In the genomic region with DNA sequence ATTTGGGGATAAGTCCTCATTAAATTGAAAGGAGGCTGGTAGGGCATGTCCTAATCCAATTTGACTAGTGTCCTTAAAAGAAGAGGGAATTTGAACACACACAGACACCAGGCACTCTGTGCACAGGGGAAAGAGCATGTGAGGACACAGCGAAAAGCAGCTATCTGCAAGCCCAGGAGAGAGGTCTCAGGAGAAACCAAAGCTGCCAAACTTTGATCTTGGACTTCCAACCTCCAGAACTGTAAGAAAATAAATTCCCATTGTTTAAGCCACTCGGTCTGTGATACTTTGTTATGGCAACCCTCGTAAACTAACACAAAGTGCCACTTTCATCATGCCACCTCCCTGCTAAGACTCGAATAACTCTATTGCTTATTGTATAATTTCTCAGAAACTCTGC, we compare ENCODE assay signal across 21 cellular contexts. TPM values are rescaled to one million over a fixed set of nuclear protein-coding genes. Genes with fewer than 3 reads are reported as not detected.
DNase-seq lines count a peak whose midpoint lies in the region; ATAC-seq, FAIRE-seq and TF ChIP-seq lines count a peak whose summit lies in the region.
"Had no signal": no experiment of that assay in that cellular context is flagged by ENCODE, and none has a peak within 500 bp of the region (broad histone marks: within the 10 kb centered on the region; RNA-seq: fewer than 3 reads in every experiment).

No MANE protein-coding gene starts in this region.

- peaks cover 2% of the 10 kb centered on the region; the same call in 1 of the 3 replicates for H3K9me3 ChIP-seq in A549
- no peaks in the 10 kb centered on the region for H3K9me3 ChIP-seq in neural progenitor cell (ENCODE audit: low read depth)

- POLR2A ChIA-PET in A549 (lab: Yijun Ruan, JAX) = no interaction called here

- TF ChIP-seq CTCF in A549 (IDR thresholded peaks at IDR 0.05) (no peak), neural progenitor cell (IDR thresholded peaks at IDR 0.05) (no peak)

- TF ChIP-seq RAD21 in A549 (conservative IDR thresholded peaks at IDR 0.05 in 1 of 2, IDR thresholded peaks at IDR 0.05 in 1 of 2) = no peak

- H3F3A ChIP-seq in neural progenitor cell (ENCODE audit: low read depth) = no peaks in the 10 kb centered on the region

- TF ChIP-seq POLR2A in A549 (IDR thresholded peaks at IDR 0.05; ENCODE audit: low read length) = no peak
- no peak for TF ChIP-seq POLR2A in GM12892 (IDR thresholded peaks at IDR 0.05; ENCODE audit: low read depth, low read length)

- H3K4me1 ChIP-seq in A549 (peaks cover 63% of the 10 kb centered on the region), neural progenitor cell (peaks cover 3% of the 10 kb centered on the region)

- TF ChIP-seq EP300 in A549 (IDR thresholded peaks at IDR 0.05) = no peak

- H3K36me3 Mint-ChIP-seq in neural progenitor cell = no peaks in the 10 kb centered on the region
- H3K36me3 Mint-ChIP-seq: IgD-negative memory B cell had no signal

- H3K36me3 ChIP-seq in neural progenitor cell = no peaks in the 10 kb centered on the region

- CTCF ChIA-PET in A549 (lab: Yijun Ruan, JAX) = no interaction called here

- H3K4me3 ChIP-seq in A549 = no peak overlapping the region
- H3K4me3 ChIP-seq in neural progenitor cell = no peak overlapping the region

- peaks cover 7% of the 10 kb centered on the region for H3K4me1 Mint-ChIP-seq in neural progenitor cell
- H3K4me1 Mint-ChIP-seq: IgD-negative memory B cell had no signal

- no peak overlapping the region for H3K27ac Mint-ChIP-seq in neural progenitor cell
- H3K27ac Mint-ChIP-seq: IgD-negative memory B cell had no signal

- H4K20me1 ChIP-seq in neural progenitor cell (ENCODE audit: low read depth) = no peaks in the 10 kb centered on the region

- no peaks in the 10 kb centered on the region for H3K79me2 ChIP-seq in neural progenitor cell (ENCODE audit: low read depth)

- 60% methylated on average over 4 of the region's 4 CpGs for WGBS in A549 (ENCODE audit: missing lambda C conversion rate)

- H3K9ac ChIP-seq in neural progenitor cell = no peak overlapping the region

- no peaks in the 10 kb centered on the region for H3K9me3 Mint-ChIP-seq in neural progenitor cell

- H3K4me2 ChIP-seq in A549 (peak overlapping the region; percentile 31; the same call in 1 of the 3 replicates), neural progenitor cell (peak overlapping the region; percentile 38)

- no peaks in the 10 kb centered on the region for H3K27me3 Mint-ChIP-seq in neural progenitor cell (ENCODE audit: insufficient read depth, low read depth)
- H3K27me3 Mint-ChIP-seq: IgD-negative memory B cell had no signal

- no peak overlapping the region for H2AFZ ChIP-seq in neural progenitor cell (replicated peaks)

- no peak overlapping the region for H3K4me3 Mint-ChIP-seq in neural progenitor cell
- H3K4me3 Mint-ChIP-seq: IgD-negative memory B cell had no signal

- ATAC-seq in A549 (no peak), GM21526 (IDR thresholded peaks at IDR 0.05; ENCODE audit: low FRiP score, unreplicated experiment) (no peak)
- ATAC-seq: Panc1, Right ventricle myocardium inferior had no signal

- FAIRE-seq in A549 (lab: Jason Lieb, UNC) (no peak), GM12892 (lab: Jason Lieb, UNC) (peak; percentile 58)
- FAIRE-seq: GM19239, HTR-8/SVneo had no signal

- H3K27me3 ChIP-seq in neural progenitor cell = no peaks in the 10 kb centered on the region

- DNase-seq in A549 (ENCODE audit: low read depth in 1 of 2, low spot score in 1 of 2) (peak in 1 of 2 experiments; percentile 33), GM12892 (ENCODE audit: insufficient read length) (no peak), NCI-H82 treated with DMSO at 0.1 percent for 48 hours (lab: John Stamatoyannopoulos, UW; ENCODE audit: unreplicated experiment) (peak; percentile 95), neural progenitor cell (ENCODE audit: low spot score) (peak; percentile 23), NCI-H345 treated with DMSO at 0.1 percent for 48 hours (lab: John Stamatoyannopoulos, UW; ENCODE audit: unreplicated experiment) (no peak)
- DNase-seq in stimulated activated CD4-positive, alpha-beta T cell treated with anti-CD3 and anti-CD28 coated beads, Interleukin-4, amount 100 ng/mL, for 1 hour = no peak
- DNase-seq in stimulated activated CD4-positive, alpha-beta T cell treated with anti-CD3 and anti-CD28 coated beads, Interleukin-4, amount 100 ng/mL, for 4 hours = no peak
- DNase-seq: COR-L47, DMS153, HCEC 1CT, Kasumi-1, MV-4-11, NCI-H1417 treated with DMSO at 0.1 percent for 48 hours, NCI-H2029 treated with DMSO at 0.1 percent for 48 hours, NCI-H2171 treated with DMSO at 0.1 percent for 48 hours had no signal

- peak overlapping the region; percentile 32 to 61; a peak in 5 of 6 replicates for H3K27ac ChIP-seq in A549
- H3K27ac ChIP-seq in neural progenitor cell = no peak overlapping the region

TF ChIP-seq in A549, 52 proteins besides CTCF, POLR2A, EP300 and RAD21:
- no peak for TF ChIP-seq CHD2 (IDR thresholded peaks at IDR 0.05; ENCODE audit: low read length, partially characterized antibody)
- TF ChIP-seq TFCP2L1 (CRISPR knock-in tag; IDR thresholded peaks at IDR 0.05) = no peak
- TF ChIP-seq RARB (CRISPR knock-in tag; IDR thresholded peaks at IDR 0.05) = no peak

RNA-seq across cellular contexts. Expression of gene PLA2G4A, which starts 13.8 kb away (rescaled TPM):
- polyA plus RNA-seq in A549 (2011; rRNA removed) = 80.4 and 84.3 TPM in 2 replicates
- polyA plus RNA-seq in A549 (2012; cell fraction: cytosol; rRNA removed) = 3.8 and 4.3 TPM in 2 replicates
- 3.2 and 4.1 TPM in 2 replicates for polyA plus RNA-seq in A549 (2012; cell fraction: nucleus; rRNA removed)
- polyA plus RNA-seq in A549 (2017; fragmentation: RNase III; extraction: RNeasy Plus Mini Kit Qiagen cat#74134 plus additional on column Dnase treatment) = 14.9 to 26.3 TPM (median 17.6 TPM) in 3 replicates
- polyA minus RNA-seq in A549 (2011; rRNA and poly(A)+ RNA removed) = 18.8 and 23.8 TPM in 2 replicates
- polyA plus RNA-seq in GM12892 (2012; ENCODE audit: missing spikeins) = 9.2 TPM
- 0.81 and 1.0 TPM in 2 replicates for total RNA-seq in neural progenitor cell (ENCODE audit: low replicate concordance)

Comparison
In these comparisons a context has a peak if more than half of its experiments do, and no peak if none do; other contexts are left out.
1. DNase-seq: peak in NCI-H82 treated with DMSO at 0.1 percent for 48 hours (single experiment) and neural progenitor cell (single experiment); none in GM12892 (single experiment), stimulated activated CD4-positive, alpha-beta T cell treated with anti-CD3 and anti-CD28 coated beads, Interleukin-4, amount 100 ng/mL, for 1 hour (single experiment), NCI-H345 treated with DMSO at 0.1 percent for 48 hours (single experiment) and stimulated activated CD4-positive, alpha-beta T cell treated with anti-CD3 and anti-CD28 coated beads, Interleukin-4, amount 100 ng/mL, for 4 hours (0 of 2).